Comparison of ENCODE assay signal across 37 cellular contexts in the genomic region with DNA sequence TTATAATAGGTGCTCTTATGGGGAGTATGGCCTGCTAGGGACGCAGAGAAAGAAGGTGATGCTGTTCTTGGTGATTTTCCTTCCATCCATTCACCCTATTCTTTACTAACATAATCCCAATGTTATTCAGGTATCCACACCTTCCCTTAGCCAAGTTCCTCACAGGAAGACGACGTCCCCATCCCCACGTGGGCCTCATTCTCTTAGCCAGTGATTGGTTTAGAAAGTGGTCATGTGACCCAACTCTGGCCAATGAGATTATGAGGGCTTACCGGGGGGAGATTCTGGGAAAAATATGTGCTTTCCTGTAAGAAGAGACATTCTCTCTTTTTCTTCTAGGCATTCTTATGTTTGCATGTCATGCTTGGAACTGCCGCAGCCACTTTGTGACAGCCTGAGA.
"Had no signal": no experiment of that assay in that cellular context is flagged by ENCODE, and none has a peak within 500 bp of the region (broad histone marks: within the 10 kb centered on the region; RNA-seq: fewer than 3 reads in every experiment).

No MANE protein-coding gene starts in this region.

- H3K9me3 ChIP-seq: adrenal gland, body of pancreas, breast epithelium had no signal

- H3K4me3 Mint-ChIP-seq: activated B cell treated with CpG ODN at 0.5 μM for 24 hours; activated CD4-positive, alpha-beta memory T cell treated with anti-CD3 and anti-CD28 coated beads for 36 hours; activated CD4-positive, alpha-beta T cell treated with anti-CD3 and anti-CD28 coated beads, Interleukin-2, amount 10 ng/mL, durations not matched to agents 24 days and 14 days; activated CD8-positive, alpha-beta T cell treated with anti-CD3 and anti-CD28 coated beads for 36 hours; activated naive CD4-positive, alpha-beta T cell treated with anti-CD3 and anti-CD28 coated beads for 36 hours; activated naive CD8-positive, alpha-beta T cell treated with anti-CD3 and anti-CD28 coated beads for 36 hours; activated T-cell treated with anti-CD3 and anti-CD28 coated beads, Interleukin-2, amount 50 U/mL, for 4 hours; activated T-cell treated with anti-CD3 and anti-CD28 coated beads, Interleukin-2, amount 50 U/mL, for 72 hours; activated T-helper 1 cell treated with anti-CD3 and anti-CD28 coated beads, Interleukin-12 subunit alpha, Interleukin-12 subunit beta, Interleukin-2, Interleukin-4 antibody, amounts not matched to agents 30 ng/mL and 10 ng/mL and 1 ng/mL, durations not matched to agents 14 hours and 24 hours and 36 hours; activated T-helper 17 cell treated with anti-CD3 and anti-CD28 coated beads, Interleukin-2, amount 50 U/mL, for 72 hours; T-helper 1 cell treated with Interleukin-12 subunit alpha and Interleukin-12 subunit beta and Interleukin-4 antibody, amounts not matched to agents 30 μg/mL and 1 μg/mL, for 36 hours; T-helper 2 cell treated with Interferon-gamma antibody and Interleukin-4, amounts not matched to agents 5 μg/mL and 100 μg/mL, for 36 hours had no signal

- H3K27me3 Mint-ChIP-seq: activated B cell treated with CpG ODN at 0.5 μM for 24 hours; activated CD4-positive, alpha-beta memory T cell treated with anti-CD3 and anti-CD28 coated beads for 36 hours; activated CD4-positive, alpha-beta T cell treated with anti-CD3 and anti-CD28 coated beads, Interleukin-2, amount 10 ng/mL, durations not matched to agents 24 days and 14 days; activated CD8-positive, alpha-beta T cell treated with anti-CD3 and anti-CD28 coated beads for 36 hours; activated naive CD8-positive, alpha-beta T cell treated with anti-CD3 and anti-CD28 coated beads for 36 hours; activated T-helper 17 cell treated with anti-CD3 and anti-CD28 coated beads, Interleukin-2, amount 50 U/mL, for 72 hours had no signal

- H3K36me3 Mint-ChIP-seq: activated CD4-positive, alpha-beta memory T cell treated with anti-CD3 and anti-CD28 coated beads for 36 hours; activated naive CD4-positive, alpha-beta T cell treated with anti-CD3 and anti-CD28 coated beads, Interleukin-2, amount 50 U/mL, for 72 hours; activated naive CD8-positive, alpha-beta T cell treated with anti-CD3 and anti-CD28 coated beads for 36 hours had no signal

- H3K9me3 Mint-ChIP-seq: activated B cell treated with CpG ODN at 0.5 μM for 24 hours; activated CD4-positive, alpha-beta T cell treated with anti-CD3 and anti-CD28 coated beads, Interleukin-2, amount 10 ng/mL, durations not matched to agents 24 days and 14 days; activated CD8-positive, alpha-beta T cell treated with anti-CD3 and anti-CD28 coated beads for 36 hours; activated naive CD8-positive, alpha-beta T cell treated with anti-CD3 and anti-CD28 coated beads for 36 hours; activated T-helper 17 cell treated with anti-CD3 and anti-CD28 coated beads, Interleukin-2, amount 50 U/mL, for 72 hours had no signal

- H3K4me3 ChIP-seq: adrenal gland, body of pancreas, breast epithelium had no signal

- H3K4me1 Mint-ChIP-seq: activated B cell treated with CpG ODN at 0.5 μM for 24 hours; activated naive CD8-positive, alpha-beta T cell treated with anti-CD3 and anti-CD28 coated beads for 36 hours; activated T-helper 17 cell treated with anti-CD3 and anti-CD28 coated beads, Interleukin-2, amount 50 U/mL, for 72 hours had no signal

- DNase-seq: activated B cell treated with CpG ODN at 0.5 μM for 24 hours; activated CD4-positive, alpha-beta memory T cell treated with anti-CD3 and anti-CD28 coated beads for 36 hours; activated CD4-positive, alpha-beta T cell treated with anti-CD3 and anti-CD28 coated beads for 4 hours; activated CD4-positive, alpha-beta T cell treated with anti-CD3 and anti-CD28 coated beads, Interleukin-2, amount 10 ng/mL, durations not matched to agents 24 days and 14 days; activated CD4-positive, alpha-beta T cell treated with anti-CD3 and anti-CD28 coated beads, Interleukin-2, amount 50 U/mL, for 1 hour; activated CD4-positive, alpha-beta T cell treated with anti-CD3 and anti-CD28 coated beads, Interleukin-2, amount 50 U/mL, for 4 hours; activated CD4-positive, CD25-positive, alpha-beta regulatory T cell treated with anti-CD3 and anti-CD28 coated beads, Interleukin-2, amount 50 U/mL, for 72 hours; activated CD8-positive, alpha-beta memory T cell treated with anti-CD3 and anti-CD28 coated beads, Interleukin-2, amount 50 U/mL, for 4 hours; activated CD8-positive, alpha-beta T cell treated with anti-CD3 and anti-CD28 coated beads for 36 hours; activated effector memory CD4-positive, alpha-beta T cell treated with anti-CD3 and anti-CD28 coated beads, Interleukin-2, amount 50 U/mL, for 16 hours; activated gamma-delta T cell treated with Interleukin-2 at 50 U/mL for 16 hours; activated naive CD4-positive, alpha-beta T cell; activated naive CD4-positive, alpha-beta T cell treated with anti-CD3 and anti-CD28 coated beads for 36 hours; activated naive CD4-positive, alpha-beta T cell treated with anti-CD3 and anti-CD28 coated beads, Interleukin-2, amount 50 U/mL, for 16 hours; activated naive CD8-positive, alpha-beta T cell treated with anti-CD3 and anti-CD28 coated beads for 36 hours; activated T-cell treated with anti-CD3 and anti-CD28 coated beads for 4 hours; activated T-cell treated with anti-CD3 and anti-CD28 coated beads, Interleukin-2, amount 50 U/mL, for 1 hour; activated T-cell treated with anti-CD3 and anti-CD28 coated beads, Interleukin-2, amount 50 U/mL, for 4 hours; activated T-cell treated with anti-CD3 and anti-CD28 coated beads, Interleukin-2, amount 50 U/mL, for 72 hours; adrenal gland; amniotic stem cell; aorta; body of pancreas; brain microvascular endothelial cell; central memory CD4-positive, alpha-beta T cell; T-helper 1 cell; T-helper 2 cell; T-helper 9 cell had no signal

- H3K4me1 ChIP-seq: adrenal gland, body of pancreas, breast epithelium had no signal

- H3K27me3 ChIP-seq: adrenal gland, body of pancreas, brain microvascular endothelial cell, breast epithelium had no signal

- H3K36me3 ChIP-seq: adrenal gland, brain microvascular endothelial cell, breast epithelium had no signal

- H3K27ac ChIP-seq: adrenal gland, body of pancreas, brain microvascular endothelial cell, breast epithelium, VCaP had no signal

- ATAC-seq: activated CD8-positive, alpha-beta T cell treated with anti-CD3 and anti-CD28 coated beads for 36 hours; activated naive CD4-positive, alpha-beta T cell treated with anti-CD3 and anti-CD28 coated beads, Interleukin-2, amount 50 U/mL, for 72 hours; activated T-cell treated with anti-CD3 and anti-CD28 coated beads, Interleukin-2, amount 50 U/mL, for 4 hours; activated T-cell treated with anti-CD3 and anti-CD28 coated beads, Interleukin-2, amount 50 U/mL, for 72 hours; activated T-helper 17 cell treated with anti-CD3 and anti-CD28 coated beads, Interleukin-2, amount 50 U/mL, for 72 hours; body of pancreas had no signal

- H3K27ac Mint-ChIP-seq: activated B cell treated with CpG ODN at 0.5 μM for 24 hours; activated CD4-positive, alpha-beta memory T cell treated with anti-CD3 and anti-CD28 coated beads for 36 hours; activated CD4-positive, alpha-beta T cell treated with anti-CD3 and anti-CD28 coated beads, Interleukin-2, amount 10 ng/mL, durations not matched to agents 24 days and 14 days; activated CD8-positive, alpha-beta T cell treated with anti-CD3 and anti-CD28 coated beads for 36 hours; activated naive CD4-positive, alpha-beta T cell treated with anti-CD3 and anti-CD28 coated beads for 36 hours; activated naive CD4-positive, alpha-beta T cell treated with anti-CD3 and anti-CD28 coated beads, Interleukin-2, amount 50 U/mL, for 72 hours; activated naive CD8-positive, alpha-beta T cell treated with anti-CD3 and anti-CD28 coated beads for 36 hours; activated T-cell treated with anti-CD3 and anti-CD28 coated beads, Interleukin-2, amount 50 U/mL, for 72 hours; activated T-helper 1 cell treated with anti-CD3 and anti-CD28 coated beads, Interleukin-12 subunit alpha, Interleukin-12 subunit beta, Interleukin-2, Interleukin-4 antibody, amounts not matched to agents 30 ng/mL and 10 ng/mL and 1 ng/mL, durations not matched to agents 14 hours and 24 hours and 36 hours; activated T-helper 17 cell treated with anti-CD3 and anti-CD28 coated beads, Interleukin-2, amount 50 U/mL, for 72 hours; T-helper 1 cell treated with Interleukin-12 subunit alpha and Interleukin-12 subunit beta and Interleukin-4 antibody, amounts not matched to agents 30 μg/mL and 1 μg/mL, for 36 hours; T-helper 2 cell treated with Interferon-gamma antibody and Interleukin-4, amounts not matched to agents 5 μg/mL and 100 μg/mL, for 36 hours had no signal

- FAIRE-seq: astrocyte, TTC549 had no signal
